Comparison of ENCODE assay signal across 19 cellular contexts in the genomic region with DNA sequence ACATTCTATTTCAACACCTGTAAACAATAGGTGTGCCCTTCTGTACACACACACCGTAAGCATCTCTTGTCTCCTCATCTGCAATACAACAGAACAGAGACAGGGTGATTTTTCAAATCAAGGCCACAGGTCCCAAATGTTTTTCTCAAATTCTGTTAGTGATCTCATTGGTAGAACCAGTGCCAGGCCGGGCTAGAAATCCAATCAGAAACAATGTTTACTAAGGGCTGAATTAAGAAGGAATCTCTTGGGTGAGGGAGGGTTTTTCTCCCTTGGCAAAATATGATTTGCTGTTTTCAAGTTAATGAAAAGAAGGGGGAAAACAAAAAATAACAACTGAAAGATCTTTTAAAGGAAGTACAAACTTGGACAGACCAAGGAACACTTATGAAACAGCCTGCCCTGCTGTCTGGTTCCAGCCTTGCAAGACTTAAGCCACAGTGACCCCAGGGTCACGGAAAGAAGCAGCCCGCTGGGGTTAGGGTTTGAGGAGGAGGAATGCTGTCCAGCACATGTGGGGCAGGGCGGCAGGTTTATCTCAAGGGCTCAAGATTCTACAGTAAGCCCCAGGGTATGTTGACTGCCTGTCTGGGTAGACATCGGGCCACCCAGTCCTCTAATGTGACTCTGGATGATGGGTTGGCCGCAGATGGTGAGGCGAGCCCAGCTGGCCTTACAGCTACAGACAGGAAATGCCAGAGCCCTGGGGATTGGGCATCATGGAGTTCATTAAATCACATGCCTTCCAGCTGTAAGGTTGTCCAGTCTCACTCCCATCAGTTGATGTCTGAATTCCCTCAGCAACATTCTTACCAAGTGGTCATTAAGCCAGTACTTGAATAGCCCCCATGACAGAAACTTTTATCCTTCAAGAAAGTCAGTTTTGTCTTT.
DNase-seq lines count a peak whose midpoint lies in the region; ATAC-seq and TF ChIP-seq lines count a peak whose summit lies in the region.
"Had no signal": no experiment of that assay in that cellular context is flagged by ENCODE, and none has a peak within 500 bp of the region (broad histone marks: within the 10 kb centered on the region; RNA-seq: fewer than 3 reads in every experiment).

No MANE protein-coding gene starts in this region.

- H3K27ac Mint-ChIP-seq in WTC11 (no peak overlapping the region), HFFc6 (no peak overlapping the region)
- H3K27ac Mint-ChIP-seq: activated CD8-positive, alpha-beta T cell treated with anti-CD3 and anti-CD28 coated beads for 36 hours; B cell; brain; memory B cell had no signal

- H3K36me3 ChIP-seq in heart right ventricle (no peaks in the 10 kb centered on the region), suprapubic skin (no peaks in the 10 kb centered on the region)
- H3K36me3 ChIP-seq: vagina had no signal

- DNase-seq in EH (ENCODE audit: low read depth): peak; percentile 69
- no peak for DNase-seq in WTC11 (ENCODE audit: low spot score)
- peak in 1 of 2 donors; percentile 19 for DNase-seq in heart right ventricle
- peak; percentile 75 for DNase-seq in sciatic nerve (ENCODE audit: low spot score)
- no peak for DNase-seq in HFFc6
- no peak for DNase-seq in CD1c-positive myeloid dendritic cell (ENCODE audit: extremely low spot score)
- DNase-seq in suprapubic skin (ENCODE audit: low spot score in 2 of 2): no peak
- DNase-seq in NCI-H2227 treated with DMSO at 0.1 percent for 48 hours (lab: John Stamatoyannopoulos, UW): no peak
- DNase-seq: activated CD8-positive, alpha-beta T cell treated with anti-CD3 and anti-CD28 coated beads for 36 hours; activated effector memory CD4-positive, alpha-beta T cell treated with Interleukin-2 at 50 U/mL for 16 hours; DND-41; NCI-H187 treated with DMSO at 0.1 percent for 48 hours; occipital lobe; SHP77 had no signal

- H3K4me1 Mint-ChIP-seq in WTC11 (peaks cover 12% of the 10 kb centered on the region), HFFc6 (ENCODE audit: low read depth) (peaks cover 42% of the 10 kb centered on the region)
- H3K4me1 Mint-ChIP-seq: B cell, memory B cell had no signal

- H3K9me3 ChIP-seq in heart right ventricle (peaks cover 0 to 11% (median 6%) of the 10 kb centered on the region in 11 donors), suprapubic skin (no peaks in the 10 kb centered on the region)
- H3K9me3 ChIP-seq: vagina had no signal

- ATAC-seq in WTC11 (peak; percentile 34; the same call in 1 of the 2 replicates), heart right ventricle (peak; percentile 30 to 79 (median 63)), sciatic nerve (peak; percentile 94)
- ATAC-seq: activated CD8-positive, alpha-beta T cell treated with anti-CD3 and anti-CD28 coated beads for 36 hours had no signal

- H3K27ac ChIP-seq in heart right ventricle (peak overlapping the region in 3 of 10 donors; percentile 21 to 41 (median 38)), suprapubic skin (no peak overlapping the region)
- H3K27ac ChIP-seq: KMS-11 had no signal

- H3K9me3 Mint-ChIP-seq in WTC11 (peaks cover 24% of the 10 kb centered on the region), HFFc6 (no peaks in the 10 kb centered on the region; the same call in 1 of the 2 replicates)

- H3K36me3 Mint-ChIP-seq in WTC11 (peaks cover 12% of the 10 kb centered on the region), HFFc6 (ENCODE audit: low read depth) (peaks cover 21% of the 10 kb centered on the region)
- H3K36me3 Mint-ChIP-seq: brain, memory B cell had no signal

- POLR2A ChIA-PET in WTC11 (lab: Charles Lee): no interaction called here

- no peaks in the 10 kb centered on the region for H3K27me3 Mint-ChIP-seq in WTC11 (ENCODE audit: low read depth)
- peaks cover 2% of the 10 kb centered on the region for H3K27me3 Mint-ChIP-seq in HFFc6 (ENCODE audit: insufficient read depth)
- H3K27me3 Mint-ChIP-seq: brain had no signal

- TF ChIP-seq EP300 in suprapubic skin (IDR thresholded peaks at IDR 0.05): no peak

- H3K27me3 ChIP-seq in heart right ventricle (no peaks in the 10 kb centered on the region), suprapubic skin (no peaks in the 10 kb centered on the region)
- H3K27me3 ChIP-seq: vagina had no signal

- H3K4me1 ChIP-seq in heart right ventricle: peaks cover 0 to 19% (median 0%) of the 10 kb centered on the region in 9 donors
- no peaks in the 10 kb centered on the region for H3K4me1 ChIP-seq in suprapubic skin

- no peak for TF ChIP-seq CTCF in WTC11 (IDR thresholded peaks at IDR 0.05)
- peak in 4 of 9 donors; percentile 3 to 14 (median 14) for TF ChIP-seq CTCF in heart right ventricle (IDR thresholded peaks at IDR 0.05)
- no peak for TF ChIP-seq CTCF in HFFc6 (IDR thresholded peaks at IDR 0.05)
- no peak for TF ChIP-seq CTCF in suprapubic skin (IDR thresholded peaks at IDR 0.05)

- CTCF ChIA-PET in WTC11 (lab: Charles Lee): no interaction called here

- no peak overlapping the region for H3K4me3 Mint-ChIP-seq in WTC11
- no peak overlapping the region for H3K4me3 Mint-ChIP-seq in HFFc6
- H3K4me3 Mint-ChIP-seq: activated CD8-positive, alpha-beta T cell treated with anti-CD3 and anti-CD28 coated beads for 36 hours; B cell; brain; memory B cell had no signal

- no peak for TF ChIP-seq POLR2A in suprapubic skin (IDR thresholded peaks at IDR 0.05)

- 76 to 83% methylated on average over 8 of the region's 8 CpGs for WGBS in heart right ventricle, 2 donors
- 73% methylated on average over 8 of the region's 8 CpGs for WGBS in suprapubic skin

- H3K4me3 ChIP-seq in heart right ventricle (no peak overlapping the region), suprapubic skin (no peak overlapping the region)
- H3K4me3 ChIP-seq: vagina had no signal

- intact Hi-C loops in heart right ventricle (cut with DNase I) (no loop called here), sciatic nerve (cut with DNase I) (no loop called here)

TF ChIP-seq in WTC11, 78 proteins besides CTCF, POLR2A, EP300 and RAD21:
- TF ChIP-seq, protein P1, sequence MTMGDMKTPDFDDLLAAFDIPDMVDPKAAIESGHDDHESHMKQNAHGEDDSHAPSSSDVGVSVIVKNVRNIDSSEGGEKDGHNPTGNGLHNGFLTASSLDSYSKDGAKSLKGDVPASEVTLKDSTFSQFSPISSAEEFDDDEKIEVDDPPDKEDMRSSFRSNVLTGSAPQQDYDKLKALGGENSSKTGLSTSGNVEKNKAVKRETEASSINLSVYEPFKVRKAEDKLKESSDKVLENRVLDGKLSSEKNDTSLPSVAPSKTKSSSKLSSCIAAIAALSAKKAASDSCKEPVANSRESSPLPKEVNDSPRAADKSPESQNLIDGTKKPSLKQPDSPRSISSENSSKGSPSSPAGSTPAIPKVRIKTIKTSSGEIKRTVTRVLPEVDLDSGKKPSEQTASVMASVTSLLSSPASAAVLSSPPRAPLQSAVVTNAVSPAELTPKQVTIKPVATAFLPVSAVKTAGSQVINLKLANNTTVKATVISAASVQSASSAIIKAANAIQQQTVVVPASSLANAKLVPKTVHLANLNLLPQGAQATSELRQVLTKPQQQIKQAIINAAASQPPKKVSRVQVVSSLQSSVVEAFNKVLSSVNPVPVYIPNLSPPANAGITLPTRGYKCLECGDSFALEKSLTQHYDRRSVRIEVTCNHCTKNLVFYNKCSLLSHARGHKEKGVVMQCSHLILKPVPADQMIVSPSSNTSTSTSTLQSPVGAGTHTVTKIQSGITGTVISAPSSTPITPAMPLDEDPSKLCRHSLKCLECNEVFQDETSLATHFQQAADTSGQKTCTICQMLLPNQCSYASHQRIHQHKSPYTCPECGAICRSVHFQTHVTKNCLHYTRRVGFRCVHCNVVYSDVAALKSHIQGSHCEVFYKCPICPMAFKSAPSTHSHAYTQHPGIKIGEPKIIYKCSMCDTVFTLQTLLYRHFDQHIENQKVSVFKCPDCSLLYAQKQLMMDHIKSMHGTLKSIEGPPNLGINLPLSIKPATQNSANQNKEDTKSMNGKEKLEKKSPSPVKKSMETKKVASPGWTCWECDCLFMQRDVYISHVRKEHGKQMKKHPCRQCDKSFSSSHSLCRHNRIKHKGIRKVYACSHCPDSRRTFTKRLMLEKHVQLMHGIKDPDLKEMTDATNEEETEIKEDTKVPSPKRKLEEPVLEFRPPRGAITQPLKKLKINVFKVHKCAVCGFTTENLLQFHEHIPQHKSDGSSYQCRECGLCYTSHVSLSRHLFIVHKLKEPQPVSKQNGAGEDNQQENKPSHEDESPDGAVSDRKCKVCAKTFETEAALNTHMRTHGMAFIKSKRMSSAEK (CRISPR knock-in tag; IDR thresholded peaks at IDR 0.05; ENCODE audit: borderline replicate concordance): no peak
- TF ChIP-seq, protein P2, sequence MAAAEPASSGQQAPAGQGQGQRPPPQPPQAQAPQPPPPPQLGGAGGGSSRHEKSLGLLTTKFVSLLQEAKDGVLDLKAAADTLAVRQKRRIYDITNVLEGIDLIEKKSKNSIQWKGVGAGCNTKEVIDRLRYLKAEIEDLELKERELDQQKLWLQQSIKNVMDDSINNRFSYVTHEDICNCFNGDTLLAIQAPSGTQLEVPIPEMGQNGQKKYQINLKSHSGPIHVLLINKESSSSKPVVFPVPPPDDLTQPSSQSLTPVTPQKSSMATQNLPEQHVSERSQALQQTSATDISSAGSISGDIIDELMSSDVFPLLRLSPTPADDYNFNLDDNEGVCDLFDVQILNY (CRISPR knock-in tag; IDR thresholded peaks at IDR 0.05): no peak
- TF ChIP-seq ZNF219 (CRISPR knock-in tag; IDR thresholded peaks at IDR 0.05; ENCODE audit: borderline replicate concordance) (no peak), ZNF263 (CRISPR knock-in tag; IDR thresholded peaks at IDR 0.05; ENCODE audit: low read depth) (no peak)
TF ChIP-seq in WTC11: peak in this region for 0.

Comparison
In these comparisons a context has a peak if more than half of its experiments do, and no peak if none do; other contexts are left out.
1. DNase-seq: peak in EH (single experiment) and sciatic nerve (single experiment); none in WTC11 (single experiment), HFFc6 (single experiment), CD1c-positive myeloid dendritic cell (single experiment), suprapubic skin (0 of 2) and NCI-H2227 treated with DMSO at 0.1 percent for 48 hours (single experiment).
2. ATAC-seq: peak in every context shown above with its lines; median percentile 94 in sciatic nerve; 63 in heart right ventricle; 34 in WTC11.